ENCODE assay signal across 17 cellular contexts in genomic region chr10:114609518-114610426, GRCh38. TPM values are rescaled to one million over a fixed set of nuclear protein-coding genes. Genes with fewer than 3 reads are reported as not detected.
A peak's percentile ranks its signal among the peaks of the same experiment; 100 is the strongest.
DNase-seq lines count a peak whose midpoint lies in the region; ATAC-seq and TF ChIP-seq lines count a peak whose summit lies in the region.
"Had no signal": no experiment of that assay in that cellular context is flagged by ENCODE, and none has a peak within 500 bp of the region (broad histone marks: within the 10 kb centered on the region; RNA-seq: fewer than 3 reads in every experiment).

No MANE protein-coding gene starts in this region.

- H3K27ac Mint-ChIP-seq in CD8-positive, alpha-beta memory T cell: no peak overlapping the region

- BruUV-seq in IMR-90 (replicated peaks; lab: Mats Ljungman, UMichigan): no TSS peak

- ATAC-seq in IMR-90 (ENCODE audit: low read depth): no peak

- H4K91ac ChIP-seq in IMR-90 (ENCODE audit: insufficient read depth, low read depth, low read length): no peak overlapping the region

- dilution Hi-C loops in IMR-90 (cut with HindIII; ENCODE audit: low sequenced_read_pairs, unreplicated experiment): no loop called here

- H3K36me3 ChIP-seq in IMR-90 (ENCODE audit: control insufficient read depth, insufficient read depth, low read length): no peaks in the 10 kb centered on the region
- no peaks in the 10 kb centered on the region for H3K36me3 ChIP-seq in esophagus squamous epithelium
- no peaks in the 10 kb centered on the region for H3K36me3 ChIP-seq in skeletal muscle tissue (ENCODE audit: control insufficient read depth in 3 of 3, insufficient read depth in 3 of 3, low read length in 3 of 3)
- no peaks in the 10 kb centered on the region for H3K36me3 ChIP-seq in tibial artery
- H3K36me3 ChIP-seq in CD8-positive, alpha-beta memory T cell (ENCODE audit: insufficient read depth, low read length): no peaks in the 10 kb centered on the region
- H3K36me3 ChIP-seq: SJSA1 had no signal

- no peak overlapping the region for H2AK5ac ChIP-seq in IMR-90 (ENCODE audit: low read depth, low read length)

- no peak overlapping the region for H2AK9ac ChIP-seq in IMR-90 (replicated peaks; ENCODE audit: low read depth, low read length, poor library complexity)

- intact Hi-C loops in IMR-90 (cut with micrococcal nuclease) (no loop called here), esophagus squamous epithelium (cut with DNase I) (no loop called here), tibial artery (cut with DNase I; ENCODE audit: low total_unique reads) (no loop called here)

- H2BK20ac ChIP-seq in IMR-90 (ENCODE audit: low read depth, low read length): no peak overlapping the region

- H3K14ac ChIP-seq in IMR-90 (replicated peaks; ENCODE audit: low read depth, low read length): no peak overlapping the region

- no peak overlapping the region for H3K18ac ChIP-seq in IMR-90 (ENCODE audit: low read depth, low read length)

- H3K9me3 Mint-ChIP-seq in CD8-positive, alpha-beta memory T cell: no peaks in the 10 kb centered on the region

- POLR2A ChIA-PET in IMR-90 (lab: Charles Lee; ENCODE audit: unreplicated experiment): no interaction called here
- POLR2A ChIA-PET in CD8-positive, alpha-beta memory T cell (lab: Charles Lee): no interaction called here

- peaks cover 0 to 7% (median 0%) of the 10 kb centered on the region in 3 donors for H3K4me1 Mint-ChIP-seq in CD8-positive, alpha-beta memory T cell

- no peak overlapping the region for H3K4ac ChIP-seq in IMR-90 (ENCODE audit: low read depth, low read length)

- H3K9ac ChIP-seq in IMR-90 (ENCODE audit: low read depth, low read length) (no peak overlapping the region), skeletal muscle tissue (ENCODE audit: low read depth in 1 of 3, low read length in 3 of 3) (no peak overlapping the region)
- H3K9ac ChIP-seq: KMS-11 had no signal

- H2AFZ ChIP-seq in IMR-90 (replicated peaks; ENCODE audit: low read length, poor library complexity): no peak overlapping the region

- H4K5ac ChIP-seq in IMR-90 (ENCODE audit: low read depth, low read length): no peak overlapping the region

- no peak for TF ChIP-seq POLR2A in IMR-90 (IDR thresholded peaks at IDR 0.05; ENCODE audit: low read depth, low read length)
- TF ChIP-seq POLR2A in esophagus squamous epithelium (IDR thresholded peaks at IDR 0.05): no peak

- no peak overlapping the region for H3K56ac ChIP-seq in IMR-90 (ENCODE audit: extremely low read depth, insufficient read depth, low read length)

- H3K4me2 ChIP-seq in IMR-90 (ENCODE audit: low read depth, low read length): no peak overlapping the region
- H3K4me2 ChIP-seq: KMS-11 had no signal

- DNase-seq in G401 (ENCODE audit: low spot score): peak; percentile 57
- DNase-seq in IMR-90: no peak
- DNase-seq in esophagus squamous epithelium (lab: John Stamatoyannopoulos, UW): no peak
- DNase-seq in tibial artery: no peak
- no peak for DNase-seq in activated T-cell treated with anti-CD3 and anti-CD28 coated beads, Interleukin-2, amount 50 U/mL, for 48 hours
- no peak for DNase-seq in CD8-positive, alpha-beta memory T cell
- DNase-seq: DMS 273 treated with DMSO at 0.1 percent for 48 hours, GOT3, MG63, NCI-H1092 treated with DMSO at 0.1 percent for 48 hours, NCI-H1930, NCI-H2171 treated with DMSO at 0.1 percent for 48 hours, NCI-H510A had no signal

- H3K4me3 ChIP-seq in IMR-90 (ENCODE audit: insufficient read depth, low read depth, low read length) (no peak overlapping the region), esophagus squamous epithelium (no peak overlapping the region), skeletal muscle tissue (ENCODE audit: low read length in 3 of 3) (no peak overlapping the region), tibial artery (no peak overlapping the region)
- no peak overlapping the region for H3K4me3 ChIP-seq in CD8-positive, alpha-beta memory T cell (ENCODE audit: low read length)
- H3K4me3 ChIP-seq: MG63, SJSA1 had no signal

- H3K36me3 Mint-ChIP-seq in CD8-positive, alpha-beta memory T cell: no peaks in the 10 kb centered on the region

- no peaks in the 10 kb centered on the region for H3K9me3 ChIP-seq in IMR-90 (ENCODE audit: control insufficient read depth, insufficient read depth, low read length)
- H3K9me3 ChIP-seq in esophagus squamous epithelium: no peaks in the 10 kb centered on the region
- no peaks in the 10 kb centered on the region for H3K9me3 ChIP-seq in skeletal muscle tissue (ENCODE audit: control insufficient read depth in 3 of 3, low read length in 3 of 3)
- no peaks in the 10 kb centered on the region for H3K9me3 ChIP-seq in tibial artery
- H3K9me3 ChIP-seq in CD8-positive, alpha-beta memory T cell (ENCODE audit: low read length): no peaks in the 10 kb centered on the region
- H3K9me3 ChIP-seq: MG63, SJSA1 had no signal

- H3K27me3 Mint-ChIP-seq in CD8-positive, alpha-beta memory T cell: peaks cover 0 to 4% of the 10 kb centered on the region in 2 donors

- in situ Hi-C loops in G401 (cut with HindIII; ENCODE audit: low sequenced_read_pairs): no loop called here
- in situ Hi-C loops in IMR-90 (cut with MboI; ENCODE audit: low sequenced_read_pairs): no loop called here

- peaks cover 10% of the 10 kb centered on the region for H3K27me3 ChIP-seq in IMR-90 (ENCODE audit: control insufficient read depth, insufficient read depth, low read length)
- H3K27me3 ChIP-seq in esophagus squamous epithelium: no peaks in the 10 kb centered on the region
- no peaks in the 10 kb centered on the region for H3K27me3 ChIP-seq in skeletal muscle tissue (ENCODE audit: control insufficient read depth in 3 of 3, insufficient read depth in 3 of 3, low read length in 3 of 3)
- no peaks in the 10 kb centered on the region for H3K27me3 ChIP-seq in tibial artery
- H3K27me3 ChIP-seq in CD8-positive, alpha-beta memory T cell (ENCODE audit: insufficient read depth, low read length, poor library complexity, severe bottlenecking): no peaks in the 10 kb centered on the region
- H3K27me3 ChIP-seq: MG63, SJSA1 had no signal

- no peak overlapping the region for H3K4me3 Mint-ChIP-seq in CD8-positive, alpha-beta memory T cell

- H2BK120ac ChIP-seq in IMR-90 (ENCODE audit: low read depth, low read length): no peak overlapping the region

- WGBS in IMR-90 (ENCODE audit: extremely low coverage in 2 of 2, insufficient read length in 1 of 2), 2 experiments: no CpG with 5 or more reads among the region's 8 CpGs
- 81 to 92% methylated on average over 6 to 8 of the region's 8 CpGs for WGBS in esophagus squamous epithelium, 2 donors

- H4K8ac ChIP-seq in IMR-90 (ENCODE audit: low read depth in 2 of 2, low read length in 2 of 2): no peak overlapping the region

- CTCF ChIA-PET in IMR-90 (lab: Yijun Ruan, JAX): no interaction called here
- CTCF ChIA-PET in CD8-positive, alpha-beta memory T cell (lab: Charles Lee): interaction anchor here (1.4 kb wide), 1 partner anchor 9 kb away, joined by 3 read pairs; no protein-coding TSS in a partner anchor

- TF ChIP-seq CTCF in IMR-90 (conservative IDR thresholded peaks at IDR 0.05; ENCODE audit: low read depth, low read length): no peak
- TF ChIP-seq CTCF in esophagus squamous epithelium (IDR thresholded peaks at IDR 0.05): no peak
- TF ChIP-seq CTCF in tibial artery (IDR thresholded peaks at IDR 0.05): no peak

- no peak overlapping the region for H3K27ac ChIP-seq in IMR-90 (ENCODE audit: insufficient read depth, low read length)
- peak overlapping the region; percentile 38 to 87 (median 76) for H3K27ac ChIP-seq in esophagus squamous epithelium
- H3K27ac ChIP-seq in skeletal muscle tissue (ENCODE audit: low read depth, low read length): peak overlapping the region; percentile 4
- peak overlapping the region in 1 of 2 donors; percentile 9 for H3K27ac ChIP-seq in tibial artery
- no peak overlapping the region for H3K27ac ChIP-seq in CD8-positive, alpha-beta memory T cell (ENCODE audit: low read depth, low read length)
- H3K27ac ChIP-seq: HL-60, KMS-11, SJSA1 had no signal

- H2BK5ac ChIP-seq in IMR-90 (ENCODE audit: low read depth, low read length, poor library complexity, severe bottlenecking): no peak overlapping the region

- no peak overlapping the region for H3K23ac ChIP-seq in IMR-90 (ENCODE audit: low read depth, low read length)

- no peaks in the 10 kb centered on the region; a peak in 1 of 4 replicates for H3K79me1 ChIP-seq in IMR-90 (ENCODE audit: low read depth in 1 of 2, low read length in 2 of 2)

- TF ChIP-seq RAD21 in IMR-90 (IDR thresholded peaks at IDR 0.05; ENCODE audit: low read length): no peak

- H4K20me1 ChIP-seq in IMR-90 (ENCODE audit: insufficient read depth, low read length): no peaks in the 10 kb centered on the region

- H2BK15ac ChIP-seq in IMR-90 (ENCODE audit: low read depth, low read length): no peak overlapping the region

- H3K9me1 ChIP-seq in IMR-90 (ENCODE audit: insufficient read depth, low read length): 0 out of 2 replicates have a peak, but pooled peaks cover 6% of the 10 kb centered on the region

- H3K4me1 ChIP-seq in IMR-90 (ENCODE audit: control insufficient read depth, insufficient read depth, low read length) (no peaks in the 10 kb centered on the region), esophagus squamous epithelium (peaks cover 21 to 95% (median 24%) of the 10 kb centered on the region in 3 donors), skeletal muscle tissue (ENCODE audit: control insufficient read depth in 3 of 3, insufficient read depth in 3 of 3, low read length in 3 of 3) (peaks cover 5 to 22% (median 20%) of the 10 kb centered on the region in 3 donors), tibial artery (peaks cover 0 to 5% (median 0%) of the 10 kb centered on the region in 4 donors)
- no peaks in the 10 kb centered on the region for H3K4me1 ChIP-seq in CD8-positive, alpha-beta memory T cell (ENCODE audit: insufficient read depth, low read length)

TF ChIP-seq in IMR-90, 13 proteins besides CTCF, POLR2A, EP300 and RAD21:
- TF ChIP-seq CHD1 (IDR thresholded peaks at IDR 0.05; ENCODE audit: low read depth, low read length) (no peak), CEBPB (IDR thresholded peaks at IDR 0.05; ENCODE audit: low read depth, low read length) (0 out of 2 replicates have a peak, but pooled peaks have one; percentile 28), MAFK (IDR thresholded peaks at IDR 0.05; ENCODE audit: low read depth, low read length) (no peak)
TF ChIP-seq in IMR-90: peak in this region for 1.

RNA-seq across cellular contexts. Expression of gene ABLIM1, which starts 48.3 kb away (rescaled TPM):
- total RNA-seq in G401 (2014; rRNA removed; shearing (Covaris generic)): 1.5 and 2.1 TPM in 2 replicates
- total RNA-seq in IMR-90 (2012; rRNA removed): 9.9 and 11.1 TPM in 2 replicates
- 7.7 and 8.1 TPM in 2 replicates for polyA plus RNA-seq in IMR-90 (2012; rRNA removed)
- polyA plus RNA-seq in IMR-90 (2012; cell fraction: cytosol; rRNA removed): 2.7 and 6.9 TPM in 2 replicates
- 10.3 and 22.7 TPM in 2 replicates for polyA plus RNA-seq in IMR-90 (2012; cell fraction: nucleus; rRNA removed; ENCODE audit: low replicate concordance)
- 100 to 1,000 TPM; 185 to 345 (median 304) TPM for total RNA-seq in esophagus squamous epithelium
- total RNA-seq in skeletal muscle tissue: 34.4 TPM
- total RNA-seq in CD8-positive, alpha-beta memory T cell: 10 to 100 TPM; 45.8 to 48.3 TPM
- 123 TPM for polyA plus RNA-seq in CD8-positive, alpha-beta memory T cell

Comparison
In these comparisons a context has a peak if more than half of its experiments do, and no peak if none do; other contexts are left out.
1. H3K27ac ChIP-seq: peak in esophagus squamous epithelium (4 of 4) and skeletal muscle tissue (single experiment); none in IMR-90 (single experiment) and CD8-positive, alpha-beta memory T cell (single experiment).